In genomic region chr11:69396051-69396947, GRCh38 we compare ENCODE assay signal across 19 cellular contexts.
"Had no signal": no experiment of that assay in that cellular context is flagged by ENCODE, and none has a peak within 500 bp of the region (broad histone marks: within the 10 kb centered on the region; RNA-seq: fewer than 3 reads in every experiment).

No MANE protein-coding gene starts in this region.

- H3K27ac ChIP-seq: hepatocyte, neutrophil, parathyroid adenoma, thyroid gland, uterus, VCaP had no signal

- H3K4me3 ChIP-seq: dorsolateral prefrontal cortex, hepatocyte, thyroid gland, uterus had no signal

- H3K4me3 Mint-ChIP-seq: activated naive CD8-positive, alpha-beta T cell; naive thymus-derived CD4-positive, alpha-beta T cell had no signal

- H3K4me1 ChIP-seq: uterus had no signal

- H3K27ac Mint-ChIP-seq: activated naive CD8-positive, alpha-beta T cell; naive thymus-derived CD4-positive, alpha-beta T cell had no signal

- DNase-seq: activated CD4-positive, alpha-beta T cell treated with anti-CD3 and anti-CD28 coated beads, Interleukin-2, amount 50 U/mL, for 1 hour; activated CD4-positive, CD25-positive, alpha-beta regulatory T cell treated with anti-CD3 and anti-CD28 coated beads, Interleukin-2, amount 50 U/mL, for 72 hours; activated gamma-delta T cell; foreskin fibroblast; left colon; mesendoderm; naive thymus-derived CD4-positive, alpha-beta T cell; stimulated activated CD4-positive, alpha-beta T cell treated with anti-CD3 and anti-CD28 coated beads, Interleukin-2, amount 100 ng/mL, for 24 hours; stimulated activated naive CD4-positive, alpha-beta T cell treated with Interleukin-2 at 50 U/mL for 16 hours; SW 1271; T-helper 2 cell; thyroid gland; uterus had no signal

- H3K4me2 ChIP-seq: hepatocyte had no signal

- ATAC-seq: left colon; naive thymus-derived CD4-positive, alpha-beta T cell had no signal

- H3K27me3 Mint-ChIP-seq: activated naive CD8-positive, alpha-beta T cell had no signal

- H2AFZ ChIP-seq: hepatocyte, parathyroid adenoma had no signal

- H3K9ac ChIP-seq: parathyroid adenoma had no signal

- H3K27me3 ChIP-seq: hepatocyte, neutrophil, thyroid gland, uterus had no signal

- H3K36me3 ChIP-seq: neutrophil, thyroid gland, uterus had no signal

- H3K9me3 ChIP-seq: neutrophil, thyroid gland, uterus had no signal
